In the genomic region with DNA sequence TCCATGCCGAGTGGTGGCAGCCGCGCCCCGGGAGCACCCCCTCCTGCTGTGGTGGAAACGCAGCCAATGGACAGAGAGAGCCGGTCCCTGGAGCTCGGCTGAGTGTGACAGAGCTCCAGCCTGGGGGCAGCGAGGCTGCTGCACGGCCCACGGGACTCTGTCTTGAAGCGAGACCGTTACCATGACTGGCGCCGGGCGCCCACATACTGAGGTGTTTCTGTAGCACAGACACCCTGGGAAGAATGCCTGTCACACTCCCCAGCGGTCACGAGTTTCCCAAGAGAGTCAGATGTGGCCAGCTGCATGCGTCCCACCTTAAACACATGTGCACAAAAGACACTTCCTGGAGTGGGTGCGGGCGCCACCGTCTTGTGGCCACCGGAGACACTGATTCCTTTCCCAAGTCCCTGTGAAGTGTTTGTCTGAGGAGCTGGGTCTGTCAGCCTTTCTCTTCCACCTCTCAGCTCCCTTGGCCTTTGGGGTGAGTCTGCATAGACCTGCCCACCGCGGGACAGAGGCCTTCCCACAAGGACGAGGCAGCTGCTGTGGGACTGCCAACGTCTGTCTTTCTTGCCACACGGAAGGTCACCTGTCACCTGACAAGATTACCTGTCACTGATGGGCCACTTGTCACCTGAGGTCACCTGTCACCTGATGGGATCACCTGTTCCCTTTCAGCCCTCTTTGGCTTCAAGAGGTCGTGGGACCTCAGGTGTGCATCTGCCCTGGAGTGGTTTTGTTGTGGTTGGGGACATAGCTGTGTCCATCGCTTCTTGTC, we compare ENCODE assay signal across 27 cellular contexts.
DNase-seq lines count a peak whose midpoint lies in the region; ATAC-seq and TF ChIP-seq lines count a peak whose summit lies in the region.
"Had no signal": no experiment of that assay in that cellular context is flagged by ENCODE, and none has a peak within 500 bp of the region (broad histone marks: within the 10 kb centered on the region; RNA-seq: fewer than 3 reads in every experiment).

No MANE protein-coding gene starts in this region.

- no peak overlapping the region for H4K8ac ChIP-seq in neuronal stem cell (ENCODE audit: low read depth, low read length)

- H3K23ac ChIP-seq in neuronal stem cell (ENCODE audit: low read depth, low read length, poor library complexity): peak overlapping the region; percentile 52

- H3K4ac ChIP-seq in neuronal stem cell (ENCODE audit: low read length): no peak overlapping the region

- H3K9ac ChIP-seq in neuronal stem cell (ENCODE audit: low read depth, low read length, poor library complexity): peak overlapping the region; percentile 22
- H3K9ac ChIP-seq: parathyroid adenoma had no signal

- POLR2A ChIA-PET in CD8-positive, alpha-beta T cell (lab: Charles Lee): interaction anchor here (1.6 kb wide), 1 partner anchor 41 kb away, joined by 6 read pairs; no protein-coding TSS in a partner anchor

- H3K4me3 Mint-ChIP-seq in CD8-positive, alpha-beta T cell: peak overlapping the region; percentile 11
- no peak overlapping the region for H3K4me3 Mint-ChIP-seq in activated T-helper 17 cell treated with anti-CD3 and anti-CD28 coated beads, Interleukin-2, amount 50 U/mL, for 72 hours
- H3K4me3 Mint-ChIP-seq: IgD-negative memory B cell had no signal

- peak overlapping the region; percentile 56 for H2AK5ac ChIP-seq in neuronal stem cell (ENCODE audit: low read depth, low read length)

- H2BK120ac ChIP-seq in neuronal stem cell (ENCODE audit: low read depth, low read length): no peak overlapping the region

- H3K9me3 ChIP-seq in CD8-positive, alpha-beta T cell (ENCODE audit: low read length): no peaks in the 10 kb centered on the region
- peaks cover 0 to 7% of the 10 kb centered on the region in 2 donors for H3K9me3 ChIP-seq in neuronal stem cell (replicated peaks in 1 of 2; ENCODE audit: control insufficient read depth in 2 of 2, insufficient read depth in 1 of 2, low read depth in 1 of 2, low read length in 2 of 2)
- H3K9me3 ChIP-seq: breast epithelium, colonic mucosa, right lobe of liver, testis, uterus had no signal

- peak overlapping the region; percentile 26 for H4K91ac ChIP-seq in neuronal stem cell (ENCODE audit: low read depth, low read length, poor library complexity)

- H3K14ac ChIP-seq in neuronal stem cell (ENCODE audit: low read length): peak overlapping the region; percentile 0

- H3K27me3 ChIP-seq in CD8-positive, alpha-beta T cell (ENCODE audit: insufficient read depth, low read length): no peaks in the 10 kb centered on the region
- peaks cover 0 to 3% (median 0%) of the 10 kb centered on the region in 3 experiments for H3K27me3 ChIP-seq in neuronal stem cell (ENCODE audit: control insufficient read depth in 3 of 3, insufficient read depth in 3 of 3, low read depth in 1 of 3, low read length in 3 of 3)
- H3K27me3 ChIP-seq: breast epithelium, colonic mucosa, right lobe of liver, testis, uterus had no signal

- H2BK5ac ChIP-seq in neuronal stem cell (ENCODE audit: low read length): peak overlapping the region; percentile 63

- H3K27ac ChIP-seq in CD8-positive, alpha-beta T cell (ENCODE audit: low read depth, low read length): no peak overlapping the region
- H3K27ac ChIP-seq in neuronal stem cell (replicated peaks; ENCODE audit: low read length): no peak overlapping the region
- H3K27ac ChIP-seq: breast epithelium, colonic mucosa, parathyroid adenoma, right lobe of liver, testis, uterus had no signal

- H3K4me1 Mint-ChIP-seq in CD8-positive, alpha-beta T cell (ENCODE audit: low read depth): peaks cover 13% of the 10 kb centered on the region
- peaks cover 13% of the 10 kb centered on the region for H3K4me1 Mint-ChIP-seq in activated T-helper 17 cell treated with anti-CD3 and anti-CD28 coated beads, Interleukin-2, amount 50 U/mL, for 72 hours

- no peak overlapping the region for H2AFZ ChIP-seq in neuronal stem cell (ENCODE audit: low read length)
- H2AFZ ChIP-seq: parathyroid adenoma had no signal

- ATAC-seq in CD8-positive, alpha-beta T cell: no peak
- ATAC-seq in GM21360 (IDR thresholded peaks at IDR 0.05; ENCODE audit: unreplicated experiment): peak; percentile 57
- peak; percentile 32 for ATAC-seq in activated T-helper 17 cell treated with anti-CD3 and anti-CD28 coated beads, Interleukin-2, amount 50 U/mL, for 72 hours (replicated peaks)
- ATAC-seq in HG03378 (IDR thresholded peaks at IDR 0.05; ENCODE audit: unreplicated experiment): no peak
- no peak for ATAC-seq in HG03175 (IDR thresholded peaks at IDR 0.05; ENCODE audit: unreplicated experiment)
- ATAC-seq: activated T-cell treated with anti-CD3 and anti-CD28 coated beads, Interleukin-2, amount 50 U/mL, for 72 hours; HCT116; stimulated activated naive CD8-positive, alpha-beta T cell treated with anti-CD3 and anti-CD28 coated beads, Interleukin-15, Interleukin-2, amounts not matched to agents 100 U/mL and 50 U/mL, for 24 hours had no signal

- no peak overlapping the region for H3K4me2 ChIP-seq in neuronal stem cell (ENCODE audit: insufficient read depth, low read length, poor library complexity, severe bottlenecking)

- DNase-seq in CD8-positive, alpha-beta T cell: no peak
- DNase-seq in neuronal stem cell (ENCODE audit: low spot score) (no peak), activated T-cell treated with anti-CD3 and anti-CD28 coated beads for 4 hours (no peak), NCI-H2227 (lab: John Stamatoyannopoulos, UW; ENCODE audit: unreplicated experiment) (no peak)
- DNase-seq: activated CD4-positive, alpha-beta T cell treated with anti-CD3 and anti-CD28 coated beads for 48 hours; activated naive CD4-positive, alpha-beta T cell treated with anti-CD3 and anti-CD28 coated beads, Interleukin-2, amount 10 ng/mL, durations not matched to agents 7 days and 5 days; activated T-cell treated with anti-CD3 and anti-CD28 coated beads, Interleukin-2, amount 50 U/mL, for 72 hours; amniotic stem cell; colonic mucosa; effector CD8-positive, alpha-beta T cell; NCI-H1105; NCI-H1930; NCI-H345; NCI-H82; stimulated activated naive CD8-positive, alpha-beta T cell treated with anti-CD3 and anti-CD28 coated beads, Interleukin-15, Interleukin-2, amounts not matched to agents 100 U/mL and 50 U/mL, for 24 hours; testis; uterus had no signal

- no peak for TF ChIP-seq CTCF in CD8-positive, alpha-beta T cell (IDR thresholded peaks at IDR 0.05)

- H2BK12ac ChIP-seq in neuronal stem cell (ENCODE audit: low read length): peak overlapping the region; percentile 43

- peaks cover 11% of the 10 kb centered on the region for H3K4me1 ChIP-seq in CD8-positive, alpha-beta T cell (ENCODE audit: insufficient read depth, low read length)
- H3K4me1 ChIP-seq in neuronal stem cell (ENCODE audit: control insufficient read depth in 2 of 2, insufficient read depth in 1 of 2, low read depth in 1 of 2, low read length in 2 of 2): peaks cover 7 to 11% of the 10 kb centered on the region in 2 donors
- H3K4me1 ChIP-seq: breast epithelium, colonic mucosa, parathyroid adenoma, right lobe of liver, uterus had no signal

- H3K4me3 ChIP-seq in CD8-positive, alpha-beta T cell (ENCODE audit: low read depth, low read length): no peak overlapping the region
- H3K4me3 ChIP-seq in neuronal stem cell (ENCODE audit: low read length in 2 of 2): peak overlapping the region in 1 of 2 donors; percentile 13
- H3K4me3 ChIP-seq: colonic mucosa, right lobe of liver, testis, uterus had no signal

- CTCF ChIA-PET in CD8-positive, alpha-beta T cell (lab: Charles Lee): interaction anchor here (1.0 to 1.7 kb wide), 8 partner anchors 40 to 447 kb away, joined by 3 to 8 read pairs (median 5); no protein-coding TSS in a partner anchor

- no peak overlapping the region for H3K27ac Mint-ChIP-seq in CD8-positive, alpha-beta T cell
- H3K27ac Mint-ChIP-seq in activated T-helper 17 cell treated with anti-CD3 and anti-CD28 coated beads, Interleukin-2, amount 50 U/mL, for 72 hours: no peak overlapping the region
- H3K27ac Mint-ChIP-seq: activated T-cell treated with anti-CD3 and anti-CD28 coated beads, Interleukin-2, amount 50 U/mL, for 72 hours; CD14-positive monocyte had no signal

- H3K27me3 Mint-ChIP-seq in CD8-positive, alpha-beta T cell (ENCODE audit: low read depth): no peaks in the 10 kb centered on the region
- H3K27me3 Mint-ChIP-seq in activated T-helper 17 cell treated with anti-CD3 and anti-CD28 coated beads, Interleukin-2, amount 50 U/mL, for 72 hours: no peaks in the 10 kb centered on the region
- H3K27me3 Mint-ChIP-seq: IgD-negative memory B cell had no signal

- H3K9me3 Mint-ChIP-seq in CD8-positive, alpha-beta T cell: no peaks in the 10 kb centered on the region
- no peaks in the 10 kb centered on the region for H3K9me3 Mint-ChIP-seq in activated T-helper 17 cell treated with anti-CD3 and anti-CD28 coated beads, Interleukin-2, amount 50 U/mL, for 72 hours
- H3K9me3 Mint-ChIP-seq: activated naive CD4-positive, alpha-beta T cell treated with anti-CD3 and anti-CD28 coated beads, Interleukin-2, amount 10 ng/mL, durations not matched to agents 7 days and 5 days; activated T-cell treated with anti-CD3 and anti-CD28 coated beads, Interleukin-2, amount 50 U/mL, for 72 hours; CD14-positive monocyte; IgD-negative memory B cell had no signal

- WGBS in neuronal stem cell (ENCODE audit: extremely low coverage in 2 of 2, insufficient read length in 2 of 2, insufficient replicate concordance in 1 of 2), 2 donors: no CpG with 5 or more reads among the region's 29 CpGs

- no peaks in the 10 kb centered on the region for H3K36me3 ChIP-seq in CD8-positive, alpha-beta T cell (ENCODE audit: insufficient read depth, low read length)
- H3K36me3 ChIP-seq in neuronal stem cell (replicated peaks in 1 of 2; ENCODE audit: control insufficient read depth in 2 of 2, insufficient read depth in 2 of 2, low read length in 2 of 2): peaks cover 0 to 4% of the 10 kb centered on the region in 2 donors
- H3K36me3 ChIP-seq: breast epithelium, colonic mucosa, right lobe of liver, uterus had no signal

- intact Hi-C loops in CD8-positive, alpha-beta T cell (cut with DNase I, micrococcal nuclease): loop anchor here (5.0 to 10.0 kb wide), 3 partner anchors 133 to 196 kb away; no protein-coding TSS in a partner anchor

- peaks cover 5% of the 10 kb centered on the region for H3K79me1 ChIP-seq in neuronal stem cell (ENCODE audit: low read depth, low read length)

- peak overlapping the region; percentile 67 for H3K18ac ChIP-seq in neuronal stem cell (ENCODE audit: low read length)

- H3K36me3 Mint-ChIP-seq in CD8-positive, alpha-beta T cell: no peaks in the 10 kb centered on the region
- no peaks in the 10 kb centered on the region for H3K36me3 Mint-ChIP-seq in activated T-helper 17 cell treated with anti-CD3 and anti-CD28 coated beads, Interleukin-2, amount 50 U/mL, for 72 hours (ENCODE audit: low read depth)
- H3K36me3 Mint-ChIP-seq: activated naive CD4-positive, alpha-beta T cell treated with anti-CD3 and anti-CD28 coated beads, Interleukin-2, amount 10 ng/mL, durations not matched to agents 7 days and 5 days; CD14-positive monocyte had no signal

- H2BK15ac ChIP-seq in neuronal stem cell (ENCODE audit: low read length): peak overlapping the region; percentile 30

Comparison
In these comparisons a context has a peak if more than half of its experiments do, and no peak if none do; other contexts are left out.
1. ATAC-seq: peak in GM21360 (single experiment) and activated T-helper 17 cell treated with anti-CD3 and anti-CD28 coated beads, Interleukin-2, amount 50 U/mL, for 72 hours (single experiment); none in CD8-positive, alpha-beta T cell (single experiment), HG03378 (single experiment) and HG03175 (single experiment).